In the genomic region with DNA sequence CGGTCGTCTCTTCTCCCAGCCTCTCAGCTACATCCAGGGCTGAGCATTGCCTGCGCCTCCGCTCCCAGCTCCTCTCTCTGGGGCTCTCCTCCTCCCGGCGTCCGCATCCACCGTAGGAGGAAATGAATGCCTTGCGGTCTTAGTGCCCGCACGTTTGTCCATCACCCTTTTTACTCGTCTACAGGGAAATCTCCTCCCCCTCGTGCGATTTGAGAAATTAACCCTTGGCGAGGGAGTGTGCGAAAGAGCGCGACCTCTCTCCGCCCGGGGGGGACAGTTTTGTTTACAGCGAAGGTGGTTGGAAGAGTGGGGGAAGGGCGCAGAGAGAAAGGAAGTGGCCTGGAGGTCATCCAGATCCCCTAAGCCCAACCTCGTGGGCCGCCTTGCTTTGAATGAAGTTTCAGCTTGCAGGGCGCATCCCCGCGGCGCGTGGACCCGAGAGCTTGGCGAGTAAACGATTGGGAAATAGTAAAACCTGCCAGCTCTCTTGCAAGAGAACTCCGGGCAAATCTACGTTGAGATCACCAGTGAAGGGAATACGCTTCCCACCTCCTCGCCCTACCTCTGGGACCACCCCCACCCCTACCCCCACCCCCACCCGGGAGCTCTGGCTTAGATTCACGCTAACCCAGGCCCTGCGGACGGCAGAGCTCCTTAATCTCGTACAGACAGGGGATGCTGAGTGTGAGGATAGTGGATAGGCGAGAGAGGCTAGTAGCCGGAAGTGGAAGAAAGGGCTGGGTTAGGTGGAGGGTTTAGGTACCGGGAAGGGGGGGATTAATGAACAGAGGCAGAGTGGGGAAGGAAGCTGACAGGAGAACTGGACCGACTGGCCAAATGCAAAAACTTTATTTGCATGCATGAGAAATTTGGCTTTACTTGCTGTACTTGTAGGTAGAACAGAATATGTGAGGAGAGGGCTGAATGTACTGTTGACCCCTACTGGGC, we compare ENCODE assay signal across 8 cellular contexts. TPM values are rescaled to one million over a fixed set of nuclear protein-coding genes. Genes with fewer than 3 reads are reported as not detected.
A peak's percentile ranks its signal among the peaks of the same experiment; 100 is the strongest.
DNase-seq lines count a peak whose midpoint lies in the region; ATAC-seq and TF ChIP-seq lines count a peak whose summit lies in the region.

A gene with protein sequence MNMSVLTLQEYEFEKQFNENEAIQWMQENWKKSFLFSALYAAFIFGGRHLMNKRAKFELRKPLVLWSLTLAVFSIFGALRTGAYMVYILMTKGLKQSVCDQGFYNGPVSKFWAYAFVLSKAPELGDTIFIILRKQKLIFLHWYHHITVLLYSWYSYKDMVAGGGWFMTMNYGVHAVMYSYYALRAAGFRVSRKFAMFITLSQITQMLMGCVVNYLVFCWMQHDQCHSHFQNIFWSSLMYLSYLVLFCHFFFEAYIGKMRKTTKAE (minus strand): TSS at position 144 of the 948 bp plus-strand sequence. CDS start 280 bp downstream, outside the sequence.

- peak within 1 kb of the TSS; percentile 89 for H3K4me3 ChIP-seq in mucosa of descending colon

- peak; percentile 16 for ATAC-seq in HG03108 (IDR thresholded peaks at IDR 0.05; ENCODE audit: unreplicated experiment)
- peak; percentile 22 for ATAC-seq in esophagus mucosa
- peak; percentile 41 for ATAC-seq in mucosa of descending colon
- no peak for ATAC-seq in HG03025 (IDR thresholded peaks at IDR 0.05; ENCODE audit: low FRiP score, unreplicated experiment)

- peak; percentile 14 for DNase-seq in NCI-H748 treated with DMSO at 0.1 percent for 48 hours (lab: John Stamatoyannopoulos, UW)
- DNase-seq in activated T-cell treated with anti-CD3 and anti-CD28 coated beads for 24 hours (ENCODE audit: low read depth) = peak; percentile 16
- DNase-seq in mucosa of descending colon = peak; percentile 73 to 78 (median 75)
- peak; percentile 21 for DNase-seq in stimulated activated naive CD4-positive, alpha-beta T cell treated with Interleukin-2 at 50 U/mL for 16 hours (lab: John Stamatoyannopoulos, UW)

- H3K9me3 ChIP-seq in ES-I3 (ENCODE audit: control insufficient read depth, insufficient read depth, low read length) (no peaks in the 10 kb centered on the region), mucosa of descending colon (no peaks in the 10 kb centered on the region)

- TF ChIP-seq CTCF in mucosa of descending colon (IDR thresholded peaks at IDR 0.05) = no peak

- peak within 1 kb of the TSS; percentile 94 for H3K9ac ChIP-seq in ES-I3 (ENCODE audit: low read depth, low read length)

- H3K4me1 ChIP-seq in ES-I3 (ENCODE audit: insufficient read depth, low read length) = peaks cover 15% of the 10 kb centered on the region
- peaks cover 15% of the 10 kb centered on the region for H3K4me1 ChIP-seq in mucosa of descending colon (ENCODE audit: low read depth)

- no peaks in the 10 kb centered on the region for H3K36me3 ChIP-seq in ES-I3 (ENCODE audit: insufficient read depth, low read length)
- no peaks in the 10 kb centered on the region for H3K36me3 ChIP-seq in mucosa of descending colon (ENCODE audit: low read depth)

- intact Hi-C loops in mucosa of descending colon (cut with DNase I, micrococcal nuclease) = no loop called here

RNA-seq across cellular contexts. Expression of the gene that starts here (rescaled TPM):
- 29.1 TPM for total RNA-seq in esophagus mucosa
- 10 to 100 TPM; 21.8 to 59.8 (median 50.3) TPM for total RNA-seq in mucosa of descending colon

Comparison
In these comparisons a context has a peak if more than half of its experiments do, and no peak if none do; other contexts are left out.
1. DNase-seq: peak in every context shown above with its lines; median percentile 75 in mucosa of descending colon; 21 in stimulated activated naive CD4-positive, alpha-beta T cell treated with Interleukin-2 at 50 U/mL for 16 hours; 16 in activated T-cell treated with anti-CD3 and anti-CD28 coated beads for 24 hours; 14 in NCI-H748 treated with DMSO at 0.1 percent for 48 hours.